ENCODE assay signal across 10 cellular contexts in the genomic region with DNA sequence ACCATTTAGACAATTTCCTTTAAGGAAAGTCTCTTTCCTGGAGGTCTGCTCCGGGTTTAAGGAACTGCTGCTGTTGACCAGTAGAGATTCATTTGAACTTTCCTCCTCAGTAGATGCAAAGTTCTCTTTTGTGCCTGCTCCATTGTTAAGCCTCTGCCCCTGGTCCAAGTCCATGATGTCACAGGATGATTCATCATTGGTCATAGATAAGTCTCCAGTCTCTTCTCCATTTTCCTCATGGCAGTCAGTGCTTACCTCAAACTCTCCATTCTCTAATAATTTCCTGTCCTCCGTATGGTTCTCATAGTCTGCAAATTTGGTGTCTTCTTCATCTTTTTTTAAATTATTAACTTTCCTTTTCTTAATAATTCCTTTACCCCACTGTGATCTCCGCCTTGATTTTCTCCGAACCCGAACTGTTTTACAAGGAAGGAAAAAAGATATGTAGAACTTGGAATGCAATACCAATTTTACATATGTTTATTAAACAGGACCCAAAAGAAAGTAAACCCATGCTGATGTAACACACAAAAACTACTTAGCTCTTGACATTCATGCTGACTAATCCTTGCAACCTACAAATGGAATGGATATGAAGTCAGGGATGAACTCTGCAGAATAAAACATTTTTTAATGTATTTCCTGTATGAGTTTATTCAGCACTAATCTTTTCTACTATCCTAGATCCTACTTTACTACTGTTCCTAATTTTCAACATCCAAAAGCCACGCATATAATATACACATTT.
DNase-seq lines count a peak whose midpoint lies in the region; ATAC-seq and TF ChIP-seq lines count a peak whose summit lies in the region.
"Had no signal": no experiment of that assay in that cellular context is flagged by ENCODE, and none has a peak within 500 bp of the region (broad histone marks: within the 10 kb centered on the region; RNA-seq: fewer than 3 reads in every experiment).

No MANE protein-coding gene starts in this region.

- no peaks in the 10 kb centered on the region for H3K27me3 Mint-ChIP-seq in naive thymus-derived CD4-positive, alpha-beta T cell

- no peak overlapping the region for H2AFZ ChIP-seq in PC-3 (ENCODE audit: low read length)

- no peak overlapping the region for H3K4me3 Mint-ChIP-seq in naive thymus-derived CD4-positive, alpha-beta T cell

- peak overlapping the region in 2 of 9 donors; percentile 9 to 51 for H3K27ac Mint-ChIP-seq in naive thymus-derived CD4-positive, alpha-beta T cell

- H3K4me1 Mint-ChIP-seq in naive thymus-derived CD4-positive, alpha-beta T cell = peaks cover 11 to 21% (median 16%) of the 10 kb centered on the region in 7 donors

- BruUV-seq in PC-3 (replicated peaks; lab: Mats Ljungman, UMichigan) = no TSS peak

- ATAC-seq in PC-3 = peak; percentile 79
- ATAC-seq in naive thymus-derived CD4-positive, alpha-beta T cell = peak; percentile 38
- no peak for ATAC-seq in body of pancreas
- no peak for ATAC-seq in GM18870 (IDR thresholded peaks at IDR 0.05; ENCODE audit: unreplicated experiment)

- intact Hi-C loops in PC-3 (cut with micrococcal nuclease) (no loop called here), body of pancreas (cut with DNase I) (no loop called here)
- intact Hi-C loops in naive thymus-derived CD4-positive, alpha-beta T cell (cut with micrococcal nuclease) = no loop called here

- no peak overlapping the region for H3K4me3 ChIP-seq in PC-3 (ENCODE audit: low read length)
- no peak overlapping the region for H3K4me3 ChIP-seq in epithelial cell of esophagus (ENCODE audit: low read length)
- H3K4me3 ChIP-seq in naive thymus-derived CD4-positive, alpha-beta T cell (ENCODE audit: low read length) = no peak overlapping the region
- no peak overlapping the region for H3K4me3 ChIP-seq in body of pancreas

- CTCF ChIA-PET in PC-3 (lab: Charles Lee) = no interaction called here
- CTCF ChIA-PET in naive thymus-derived CD4-positive, alpha-beta T cell (lab: Charles Lee) = no interaction called here

- no peaks in the 10 kb centered on the region for H3K79me2 ChIP-seq in PC-3 (ENCODE audit: low read length)

- H3K9ac ChIP-seq in PC-3 (ENCODE audit: low read length) = no peak overlapping the region

- H3F3A ChIP-seq in PC-3 (ENCODE audit: low read length, unreplicated experiment) = no peaks in the 10 kb centered on the region

- peaks cover 0 to 2% (median 0%) of the 10 kb centered on the region in 11 donors for H3K9me3 Mint-ChIP-seq in naive thymus-derived CD4-positive, alpha-beta T cell

- peaks cover 10 to 64% (median 45%) of the 10 kb centered on the region in 5 donors for H3K36me3 Mint-ChIP-seq in naive thymus-derived CD4-positive, alpha-beta T cell

- TF ChIP-seq POLR2A in body of pancreas (IDR thresholded peaks at IDR 0.05) = no peak

- H3K27me3 ChIP-seq in PC-3 (ENCODE audit: low read length) (no peaks in the 10 kb centered on the region), body of pancreas (no peaks in the 10 kb centered on the region)
- no peaks in the 10 kb centered on the region for H3K27me3 ChIP-seq in naive thymus-derived CD4-positive, alpha-beta T cell (ENCODE audit: control insufficient read depth in 2 of 2, insufficient read depth in 2 of 2, low read length in 2 of 2)

- no peak for TF ChIP-seq CTCF in PC-3 (conservative IDR thresholded peaks at IDR 0.05; ENCODE audit: low read depth, low read length)
- TF ChIP-seq CTCF in epithelial cell of esophagus (IDR thresholded peaks at IDR 0.05; ENCODE audit: insufficient read depth, low read depth, low read length, missing control alignments) = no peak
- no peak for TF ChIP-seq CTCF in body of pancreas (IDR thresholded peaks at IDR 0.05)

- peaks cover 14% of the 10 kb centered on the region for H3K4me1 ChIP-seq in PC-3 (ENCODE audit: insufficient read depth, low read length)
- H3K4me1 ChIP-seq in naive thymus-derived CD4-positive, alpha-beta T cell (ENCODE audit: control insufficient read depth in 2 of 2, insufficient read depth in 2 of 2, low read length in 2 of 2) = peaks cover 0 to 8% of the 10 kb centered on the region in 2 donors
- H3K4me1 ChIP-seq in body of pancreas = no peaks in the 10 kb centered on the region

- POLR2A ChIA-PET in PC-3 (lab: Charles Lee; ENCODE audit: unreplicated experiment) = no interaction called here
- POLR2A ChIA-PET in naive thymus-derived CD4-positive, alpha-beta T cell (lab: Charles Lee) = no interaction called here

- no peaks in the 10 kb centered on the region for H3K9me2 ChIP-seq in PC-3 (replicated peaks; ENCODE audit: low read length)

- peak; percentile 29 for DNase-seq in GM04504 (ENCODE audit: low read depth)
- DNase-seq in PC-3 = peak; percentile 80
- DNase-seq in epithelial cell of esophagus (ENCODE audit: low read depth) = peak; percentile 89
- DNase-seq in naive thymus-derived CD4-positive, alpha-beta T cell = no peak
- DNase-seq in NCI-H187 (lab: John Stamatoyannopoulos, UW) = no peak
- DNase-seq in NCI-H748 (lab: John Stamatoyannopoulos, UW; ENCODE audit: unreplicated experiment) = no peak
- DNase-seq in body of pancreas = no peak
- DNase-seq: KBM-7, RPMI8226 had no signal

- peak overlapping the region; percentile 30 for H3K27ac ChIP-seq in PC-3 (ENCODE audit: low read length)
- H3K27ac ChIP-seq in naive thymus-derived CD4-positive, alpha-beta T cell (ENCODE audit: low read depth, low read length) = no peak overlapping the region
- no peak overlapping the region for H3K27ac ChIP-seq in body of pancreas

- H3K4me2 ChIP-seq in PC-3 (ENCODE audit: low read length) = no peak overlapping the region

- H3K9me3 ChIP-seq in PC-3 (ENCODE audit: low read length) (no peaks in the 10 kb centered on the region), body of pancreas (no peaks in the 10 kb centered on the region)
- no peaks in the 10 kb centered on the region for H3K9me3 ChIP-seq in naive thymus-derived CD4-positive, alpha-beta T cell (ENCODE audit: control insufficient read depth in 2 of 3, low read length in 3 of 3)

- H4K20me1 ChIP-seq in PC-3 (ENCODE audit: low read length) = no peaks in the 10 kb centered on the region

- WGBS in body of pancreas, 2 donors = 84 to 91% methylated on average over 6 of the region's 6 CpGs

- H3K36me3 ChIP-seq in PC-3 (ENCODE audit: low read depth, low read length) (peaks cover 10% of the 10 kb centered on the region), body of pancreas (replicated peaks in 1 of 2; ENCODE audit: insufficient read depth in 1 of 2, low read depth in 2 of 2) (peaks cover 0 to 5% of the 10 kb centered on the region in 2 donors)
- peaks cover 5 to 28% (median 11%) of the 10 kb centered on the region in 3 experiments for H3K36me3 ChIP-seq in naive thymus-derived CD4-positive, alpha-beta T cell (ENCODE audit: control insufficient read depth in 2 of 3, insufficient read depth in 3 of 3, low read length in 3 of 3)

Comparison
In these comparisons a context has a peak if more than half of its experiments do, and no peak if none do; other contexts are left out.
1. DNase-seq: peak in GM04504 (single experiment), PC-3 (single experiment) and epithelial cell of esophagus (single experiment); none in naive thymus-derived CD4-positive, alpha-beta T cell (0 of 9), NCI-H187 (0 of 2), NCI-H748 (single experiment) and body of pancreas (0 of 4).
2. ATAC-seq: peak in PC-3 (single experiment) and naive thymus-derived CD4-positive, alpha-beta T cell (single experiment); none in body of pancreas (single experiment) and GM18870 (single experiment).